In the genomic region with DNA sequence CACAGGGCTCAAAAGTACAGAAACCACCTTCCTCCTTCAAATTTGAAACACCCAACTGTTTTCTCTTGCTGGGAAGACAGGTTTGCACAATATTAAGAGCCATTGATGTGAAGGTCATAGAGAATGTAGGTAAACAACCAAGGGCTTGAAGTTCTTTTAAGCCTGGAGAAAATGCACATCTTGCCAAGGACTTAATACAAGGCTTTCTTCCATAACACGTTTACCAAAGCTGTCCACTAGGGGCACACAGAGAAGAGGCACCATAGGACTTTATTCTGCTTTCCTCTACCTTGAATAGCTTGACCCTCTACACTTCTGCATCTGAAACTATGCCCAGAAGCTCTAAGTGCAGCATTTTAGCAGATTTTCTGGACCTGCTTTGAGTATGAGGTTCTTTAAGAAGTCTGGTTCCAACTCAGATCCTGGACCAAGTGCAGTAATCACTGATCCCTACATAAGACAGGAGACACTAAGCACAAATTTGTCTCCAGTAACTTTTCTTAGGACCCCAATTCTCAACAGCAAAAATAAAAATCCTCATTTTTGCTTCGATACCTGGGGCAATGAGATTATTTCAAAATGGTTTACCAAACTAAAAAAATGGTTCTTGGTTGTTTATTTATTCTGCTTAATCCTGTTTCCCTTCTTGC, we compare ENCODE assay signal across 9 cellular contexts.
DNase-seq lines count a peak whose midpoint lies in the region; ATAC-seq, FAIRE-seq and TF ChIP-seq lines count a peak whose summit lies in the region.
"Had no signal": no experiment of that assay in that cellular context is flagged by ENCODE, and none has a peak within 500 bp of the region (broad histone marks: within the 10 kb centered on the region; RNA-seq: fewer than 3 reads in every experiment).

No MANE protein-coding gene starts in this region.

- TF ChIP-seq CTCF in DND-41 (IDR thresholded peaks at IDR 0.05; ENCODE audit: borderline replicate concordance, extremely low read depth, low read length, poor library complexity, severe bottlenecking): peak; percentile 65
- peak; percentile 30 to 49 (median 49) for TF ChIP-seq CTCF in nephron (IDR thresholded peaks at IDR 0.05; ENCODE audit: unreplicated experiment in 3 of 3)

- no peak overlapping the region for H3K9ac ChIP-seq in DND-41 (ENCODE audit: low read depth, low read length)

- H3K27ac Mint-ChIP-seq in nephron: no peak overlapping the region
- no peak overlapping the region for H3K27ac Mint-ChIP-seq in activated CD4-positive, alpha-beta memory T cell treated with anti-CD3 and anti-CD28 coated beads for 36 hours

- H3K4me1 Mint-ChIP-seq in nephron: no peaks in the 10 kb centered on the region
- H3K4me1 Mint-ChIP-seq in activated CD4-positive, alpha-beta memory T cell treated with anti-CD3 and anti-CD28 coated beads for 36 hours (ENCODE audit: low read depth): no peaks in the 10 kb centered on the region

- peak; percentile 22 for DNase-seq in DND-41
- peak; percentile 12 for DNase-seq in GM19238 (ENCODE audit: insufficient read length, low spot score)
- DNase-seq in RCC 7860 (ENCODE audit: low spot score): peak; percentile 18
- DNase-seq in erythroblast (lab: John Stamatoyannopoulos, UW): peak; percentile 76 to 83
- no peak for DNase-seq in retina
- no peak for DNase-seq in activated CD4-positive, alpha-beta memory T cell treated with anti-CD3 and anti-CD28 coated beads for 36 hours
- DNase-seq: activated T-cell treated with anti-CD3 and anti-CD28 coated beads, Interleukin-2, amount 50 U/mL, for 4 hours had no signal

- FAIRE-seq in RCC 7860 (lab: Jason Lieb, UNC): no peak

- no peaks in the 10 kb centered on the region for H4K20me1 ChIP-seq in DND-41 (ENCODE audit: insufficient read depth, low read length)

- H3K4me2 ChIP-seq in DND-41 (ENCODE audit: insufficient read depth, low read length): no peak overlapping the region

- H3K4me1 ChIP-seq in DND-41 (ENCODE audit: insufficient read depth, low read length): no peaks in the 10 kb centered on the region

- no peak overlapping the region for H2AFZ ChIP-seq in DND-41 (ENCODE audit: low read depth, low read length)

- no peaks in the 10 kb centered on the region for H3K36me3 ChIP-seq in DND-41 (ENCODE audit: insufficient read depth, low read length)

- POLR2A ChIA-PET in activated CD4-positive, alpha-beta memory T cell treated with anti-CD3 and anti-CD28 coated beads for 36 hours (lab: Charles Lee): interaction anchor here (1.2 kb wide), 1 partner anchor 17 kb away, joined by 3 read pairs; no protein-coding TSS in a partner anchor

- no peak for TF ChIP-seq POLR2A in erythroblast (IDR thresholded peaks at IDR 0.05; ENCODE audit: low read length)

- H3K4me3 Mint-ChIP-seq in nephron: no peak overlapping the region
- no peak overlapping the region for H3K4me3 Mint-ChIP-seq in activated CD4-positive, alpha-beta memory T cell treated with anti-CD3 and anti-CD28 coated beads for 36 hours
- H3K4me3 Mint-ChIP-seq: activated T-cell treated with anti-CD3 and anti-CD28 coated beads, Interleukin-2, amount 50 U/mL, for 4 hours had no signal

- H3K9me3 ChIP-seq in DND-41 (ENCODE audit: insufficient read depth, low read length, severe bottlenecking): no peaks in the 10 kb centered on the region

- H3K4me3 ChIP-seq in DND-41 (ENCODE audit: low read depth in 1 of 2, low read length in 2 of 2): no peak overlapping the region

- intact Hi-C loops in activated CD4-positive, alpha-beta memory T cell treated with anti-CD3 and anti-CD28 coated beads for 36 hours (cut with micrococcal nuclease): no loop called here

- no peaks in the 10 kb centered on the region for H3K9me3 Mint-ChIP-seq in nephron
- no peaks in the 10 kb centered on the region for H3K9me3 Mint-ChIP-seq in activated CD4-positive, alpha-beta memory T cell treated with anti-CD3 and anti-CD28 coated beads for 36 hours
- H3K9me3 Mint-ChIP-seq: activated T-cell treated with anti-CD3 and anti-CD28 coated beads, Interleukin-2, amount 50 U/mL, for 4 hours had no signal

- 0 out of 3 replicates have a peak, but pooled peaks have one; percentile 68 for ATAC-seq in DND-41 (ENCODE audit: insufficient read depth, low read depth)
- ATAC-seq in HG03432 (IDR thresholded peaks at IDR 0.05; ENCODE audit: unreplicated experiment): peak; percentile 84

- peaks cover 47% of the 10 kb centered on the region for H3K36me3 Mint-ChIP-seq in nephron (ENCODE audit: low read depth)
- no peaks in the 10 kb centered on the region for H3K36me3 Mint-ChIP-seq in activated CD4-positive, alpha-beta memory T cell treated with anti-CD3 and anti-CD28 coated beads for 36 hours

- H3K79me2 ChIP-seq in DND-41 (ENCODE audit: insufficient read depth, low read length): no peaks in the 10 kb centered on the region

- H3K27ac ChIP-seq in DND-41 (ENCODE audit: low read length): no peak overlapping the region

- H3K27me3 Mint-ChIP-seq in nephron (ENCODE audit: low read depth): no peaks in the 10 kb centered on the region
- H3K27me3 Mint-ChIP-seq in activated CD4-positive, alpha-beta memory T cell treated with anti-CD3 and anti-CD28 coated beads for 36 hours: no peaks in the 10 kb centered on the region

- CTCF ChIA-PET in activated CD4-positive, alpha-beta memory T cell treated with anti-CD3 and anti-CD28 coated beads for 36 hours (lab: Charles Lee): interaction anchor here (0.5 to 1.4 kb wide), 7 partner anchors 13 to 36 kb away, joined by 3 to 5 read pairs (median 3); no protein-coding TSS in a partner anchor

- H3K27me3 ChIP-seq in DND-41 (ENCODE audit: insufficient read depth, low read length, poor library complexity): no peaks in the 10 kb centered on the region

Comparison
In these comparisons a context has a peak if more than half of its experiments do, and no peak if none do; other contexts are left out.
1. DNase-seq: peak in DND-41 (single experiment), GM19238 (single experiment), RCC 7860 (single experiment) and erythroblast (2 of 2); none in retina (single experiment) and activated CD4-positive, alpha-beta memory T cell treated with anti-CD3 and anti-CD28 coated beads for 36 hours (single experiment).